34 cellular contexts compared by ENCODE assay signal in genomic region chr13:99869830-99870229, GRCh38.
"Had no signal": no experiment of that assay in that cellular context is flagged by ENCODE, and none has a peak within 500 bp of the region (broad histone marks: within the 10 kb centered on the region; RNA-seq: fewer than 3 reads in every experiment).

No MANE protein-coding gene starts in this region.

- H3K4me1 Mint-ChIP-seq: activated CD4-positive, alpha-beta memory T cell treated with anti-CD3 and anti-CD28 coated beads, Interleukin-2, amount 10 ng/mL, durations not matched to agents 7 days and 5 days; activated T-helper 17 cell treated with anti-CD3 and anti-CD28 coated beads, Interleukin-2, amount 50 U/mL, for 72 hours; central memory CD8-positive, alpha-beta T cell; T-helper 17 cell had no signal

- H3K36me3 Mint-ChIP-seq: WTC11 had no signal

- H3K27me3 Mint-ChIP-seq: activated naive CD8-positive, alpha-beta T cell; activated T-cell treated with anti-CD3 and anti-CD28 coated beads, Interleukin-2, amount 50 U/mL, for 24 hours; activated T-helper 17 cell treated with anti-CD3 and anti-CD28 coated beads, Interleukin-2, amount 50 U/mL, for 72 hours; central memory CD8-positive, alpha-beta T cell; dendritic cell treated with granulocyte-macrophage colony-stimulating factor and Interleukin-4, amounts not matched to agents 40 ng/mL and 50 ng/mL, for 4 days; T-helper 17 cell had no signal

- H3K27ac ChIP-seq: brain microvascular endothelial cell, coronary artery, gastrocnemius medialis, heart left ventricle had no signal

- H3K4me3 ChIP-seq: coronary artery, dorsolateral prefrontal cortex, gastrocnemius medialis, heart left ventricle had no signal

- ATAC-seq: activated T-helper 17 cell treated with anti-CD3 and anti-CD28 coated beads, Interleukin-2, amount 50 U/mL, for 72 hours; esophagus mucosa; gastrocnemius medialis; heart left ventricle; T-helper 17 cell; WTC11 had no signal

- H3K4me3 Mint-ChIP-seq: activated CD4-positive, alpha-beta memory T cell treated with anti-CD3 and anti-CD28 coated beads, Interleukin-2, amount 10 ng/mL, durations not matched to agents 7 days and 5 days; activated CD4-positive, alpha-beta T cell treated with anti-CD3 and anti-CD28 coated beads, Interleukin-2, amount 10 ng/mL, durations not matched to agents 7 days and 5 days; activated naive CD8-positive, alpha-beta T cell; activated T-cell treated with anti-CD3 and anti-CD28 coated beads, Interleukin-2, amount 50 U/mL, for 24 hours; activated T-helper 17 cell treated with anti-CD3 and anti-CD28 coated beads, Interleukin-2, amount 50 U/mL, for 72 hours; central memory CD8-positive, alpha-beta T cell; dendritic cell treated with granulocyte-macrophage colony-stimulating factor and Interleukin-4, amounts not matched to agents 40 ng/mL and 50 ng/mL, for 4 days; endodermal cell; T-helper 17 cell; T-helper 2 cell treated with Interferon-gamma antibody and Interleukin-4, amounts not matched to agents 5 μg/mL and 100 μg/mL, for 36 hours; WTC11 had no signal

- DNase-seq: activated CD4-positive, alpha-beta memory T cell treated with anti-CD3 and anti-CD28 coated beads, Interleukin-2, amount 10 ng/mL, durations not matched to agents 7 days and 5 days; activated CD4-positive, alpha-beta T cell treated with anti-CD3 and anti-CD28 coated beads for 1 hour; activated CD4-positive, alpha-beta T cell treated with anti-CD3 and anti-CD28 coated beads for 4 hours; activated CD4-positive, alpha-beta T cell treated with anti-CD3 and anti-CD28 coated beads, Interleukin-2, amount 10 ng/mL, durations not matched to agents 7 days and 5 days; activated CD4-positive, alpha-beta T cell treated with anti-CD3 and anti-CD28 coated beads, Interleukin-2, amount 50 U/mL, for 4 hours; activated CD8-positive, alpha-beta memory T cell treated with anti-CD3 and anti-CD28 coated beads, Interleukin-2, amount 50 U/mL, for 48 hours; activated effector memory CD4-positive, alpha-beta T cell treated with Interleukin-2 at 50 U/mL for 16 hours; activated gamma-delta T cell treated with Interleukin-2 at 50 U/mL for 16 hours; activated naive CD4-positive, alpha-beta T cell treated with anti-CD3 and anti-CD28 coated beads, Interleukin-2, amount 50 U/mL, for 16 hours; activated naive CD4-positive, alpha-beta T cell treated with Interleukin-2 at 50 U/mL for 16 hours; activated T-cell treated with anti-CD3 and anti-CD28 coated beads for 4 hours; activated T-cell treated with anti-CD3 and anti-CD28 coated beads, Interleukin-2, amount 50 U/mL, for 24 hours; amniotic stem cell; anterior cingulate cortex; brain microvascular endothelial cell; dorsolateral prefrontal cortex; effector memory CD4-positive, alpha-beta T cell; endodermal cell; foreskin fibroblast; gastrocnemius medialis; glutamatergic neuron; heart left ventricle; T-helper 17 cell; T1000 had no signal

- H3K4me1 ChIP-seq: gastrocnemius medialis, heart left ventricle had no signal

- H3K27ac Mint-ChIP-seq: activated CD4-positive, alpha-beta memory T cell treated with anti-CD3 and anti-CD28 coated beads, Interleukin-2, amount 10 ng/mL, durations not matched to agents 7 days and 5 days; activated CD4-positive, alpha-beta T cell treated with anti-CD3 and anti-CD28 coated beads, Interleukin-2, amount 10 ng/mL, durations not matched to agents 7 days and 5 days; activated naive CD8-positive, alpha-beta T cell; activated T-cell treated with anti-CD3 and anti-CD28 coated beads, Interleukin-2, amount 50 U/mL, for 24 hours; activated T-helper 17 cell treated with anti-CD3 and anti-CD28 coated beads, Interleukin-2, amount 50 U/mL, for 72 hours; dendritic cell treated with granulocyte-macrophage colony-stimulating factor and Interleukin-4, amounts not matched to agents 40 ng/mL and 50 ng/mL, for 4 days; endodermal cell; T-helper 17 cell; T-helper 2 cell treated with Interferon-gamma antibody and Interleukin-4, amounts not matched to agents 5 μg/mL and 100 μg/mL, for 36 hours; WTC11 had no signal

- H3K9me3 Mint-ChIP-seq: activated CD4-positive, alpha-beta memory T cell treated with anti-CD3 and anti-CD28 coated beads, Interleukin-2, amount 10 ng/mL, durations not matched to agents 7 days and 5 days; activated CD4-positive, alpha-beta T cell treated with anti-CD3 and anti-CD28 coated beads, Interleukin-2, amount 10 ng/mL, durations not matched to agents 7 days and 5 days; activated T-cell treated with anti-CD3 and anti-CD28 coated beads, Interleukin-2, amount 50 U/mL, for 24 hours; activated T-helper 17 cell treated with anti-CD3 and anti-CD28 coated beads, Interleukin-2, amount 50 U/mL, for 72 hours; central memory CD8-positive, alpha-beta T cell; dendritic cell treated with granulocyte-macrophage colony-stimulating factor and Interleukin-4, amounts not matched to agents 40 ng/mL and 50 ng/mL, for 4 days; endodermal cell; T-helper 2 cell treated with Interferon-gamma antibody and Interleukin-4, amounts not matched to agents 5 μg/mL and 100 μg/mL, for 36 hours; WTC11 had no signal

- FAIRE-seq: astrocyte, bronchial epithelial cell had no signal

- H3K27me3 ChIP-seq: brain microvascular endothelial cell, dorsolateral prefrontal cortex, gastrocnemius medialis, heart left ventricle had no signal

- H3K36me3 ChIP-seq: brain microvascular endothelial cell, gastrocnemius medialis had no signal

- H3K9me3 ChIP-seq: gastrocnemius medialis, heart left ventricle had no signal
